3 cellular contexts compared by ENCODE assay signal in genomic region chr14:49902679-49903246, GRCh38.
TF ChIP-seq lines count a peak whose summit lies in the region.
"Not testable (repeated sequence)": the region's sequence is repeated elsewhere in the genome, so short reads cannot be mapped to it uniquely, and the experiment has no call there.

No MANE protein-coding gene starts in this region.

TF ChIP-seq in A549, 52 proteins besides CTCF, POLR2A, EP300 and RAD21:
- TF ChIP-seq SMC3 (IDR thresholded peaks at IDR 0.05) = 0 out of 3 replicates have a peak, but pooled peaks have one; percentile 20
- peak; percentile 36; the same call in 1 of the 2 replicates for TF ChIP-seq USF2 (IDR thresholded peaks at IDR 0.05)
- TF ChIP-seq MAX (IDR thresholded peaks at IDR 0.05) = peak; percentile 23; the same call in 1 of the 2 replicates

TF ChIP-seq in HEK293T, 16 proteins besides CTCF, POLR2A, EP300 and RAD21:
- TF ChIP-seq ZNF384 (IDR thresholded peaks at IDR 0.05) = peak; percentile 86

TF ChIP-seq in HepG2, 621 proteins besides CTCF, POLR2A, EP300 and RAD21 (continues in another document):
- TF ChIP-seq ZGPAT (CRISPR knock-in tag; IDR thresholded peaks at IDR 0.05) = peak; percentile 35; the same call in 1 of the 2 replicates
- peak; percentile 15; the same call in 1 of the 2 replicates for TF ChIP-seq SALL1 (CRISPR knock-in tag; IDR thresholded peaks at IDR 0.05)
- peak; percentile 15; the same call in 1 of the 2 replicates for TF ChIP-seq TBX2 (CRISPR knock-in tag; IDR thresholded peaks at IDR 0.05; ENCODE audit: borderline replicate concordance)
- peak; percentile 62; the same call in 1 of the 2 replicates for TF ChIP-seq NR2C2 (CRISPR knock-in tag; IDR thresholded peaks at IDR 0.05; ENCODE audit: borderline replicate concordance)
- TF ChIP-seq PHF8 (CRISPR knock-in tag; IDR thresholded peaks at IDR 0.05) = 0 out of 2 replicates have a peak, but pooled peaks have one; percentile 10
- TF ChIP-seq ZNF362 (CRISPR knock-in tag; IDR thresholded peaks at IDR 0.05; ENCODE audit: borderline replicate concordance) = peak; percentile 88
- TF ChIP-seq RXRA (CRISPR knock-in tag; IDR thresholded peaks at IDR 0.05) = peak; percentile 56; the same call in 1 of the 2 replicates
- peak; percentile 97 for TF ChIP-seq ZNF121 (CRISPR knock-in tag; IDR thresholded peaks at IDR 0.05)
- TF ChIP-seq HOXA3 (CRISPR knock-in tag; IDR thresholded peaks at IDR 0.05) = 0 out of 2 replicates have a peak, but pooled peaks have one; percentile 32
- 0 out of 2 replicates have a peak, but pooled peaks have one; percentile 31 for TF ChIP-seq ZMYM4 (CRISPR knock-in tag; IDR thresholded peaks at IDR 0.05)
- TF ChIP-seq SKI (IDR thresholded peaks at IDR 0.05; ENCODE audit: partially characterized antibody) = peak; percentile 20
- peak; percentile 12; the same call in 1 of the 2 replicates for TF ChIP-seq CREB1 (IDR thresholded peaks at IDR 0.05)
- 0 out of 2 replicates have a peak, but pooled peaks have one; percentile 29 for TF ChIP-seq CREB1 (CRISPR knock-in tag; IDR thresholded peaks at IDR 0.05)
- TF ChIP-seq SAP130 (CRISPR knock-in tag; IDR thresholded peaks at IDR 0.05; ENCODE audit: low read depth) = peak; percentile 28; the same call in 1 of the 2 replicates
- peak; percentile 64; the same call in 1 of the 2 replicates for TF ChIP-seq ZMYM3 (CRISPR knock-in tag; IDR thresholded peaks at IDR 0.05)
- 0 out of 2 replicates have a peak, but pooled peaks have one; percentile 19 for TF ChIP-seq ARID3A (IDR thresholded peaks at IDR 0.05; ENCODE audit: low read depth, low read length)
- TF ChIP-seq ZNF770 (CRISPR knock-in tag; IDR thresholded peaks at IDR 0.05) = peak; percentile 45; the same call in 1 of the 2 replicates
- TF ChIP-seq GFI1 (CRISPR knock-in tag; IDR thresholded peaks at IDR 0.05; ENCODE audit: borderline replicate concordance) = peak; percentile 37; the same call in 1 of the 2 replicates
- 0 out of 2 replicates have a peak, but pooled peaks have one; percentile 23 for TF ChIP-seq IKZF5 (CRISPR knock-in tag; IDR thresholded peaks at IDR 0.05)
- TF ChIP-seq RARA (CRISPR knock-in tag; IDR thresholded peaks at IDR 0.05) = peak; percentile 68
- TF ChIP-seq ZNF687 (CRISPR knock-in tag; IDR thresholded peaks at IDR 0.05) = peak; percentile 44
- 0 out of 2 replicates have a peak, but pooled peaks have one; percentile 23 for TF ChIP-seq ATF2 (CRISPR knock-in tag; IDR thresholded peaks at IDR 0.05)
- TF ChIP-seq LCORL (IDR thresholded peaks at IDR 0.05) = not testable (repeated sequence)
- 0 out of 2 replicates have a peak, but pooled peaks have one; percentile 24 for TF ChIP-seq LCORL (CRISPR knock-in tag; IDR thresholded peaks at IDR 0.05)
- TF ChIP-seq ZMYM2 (CRISPR knock-in tag; IDR thresholded peaks at IDR 0.05) = peak; percentile 57; the same call in 1 of the 2 replicates
- TF ChIP-seq TFE3 (CRISPR knock-in tag; IDR thresholded peaks at IDR 0.05) = 0 out of 2 replicates have a peak, but pooled peaks have one; percentile 47
- TF ChIP-seq ZFP91 (CRISPR knock-in tag; IDR thresholded peaks at IDR 0.05; ENCODE audit: borderline replicate concordance) = peak; percentile 22; the same call in 1 of the 2 replicates
- TF ChIP-seq HNF4A (CRISPR knock-in tag; IDR thresholded peaks at IDR 0.05) = peak; percentile 52
- TF ChIP-seq NR2F6 (IDR thresholded peaks at IDR 0.05) = peak; percentile 54; the same call in 1 of the 2 replicates
- peak; percentile 59; the same call in 1 of the 2 replicates for TF ChIP-seq NR2F6 (CRISPR knock-in tag; IDR thresholded peaks at IDR 0.05)
- peak; percentile 19; the same call in 1 of the 2 replicates for TF ChIP-seq ARID5B (CRISPR knock-in tag; IDR thresholded peaks at IDR 0.05)
- TF ChIP-seq PHF21A (CRISPR knock-in tag; IDR thresholded peaks at IDR 0.05) = 0 out of 2 replicates have a peak, but pooled peaks have one; percentile 43
